In the genomic region with DNA sequence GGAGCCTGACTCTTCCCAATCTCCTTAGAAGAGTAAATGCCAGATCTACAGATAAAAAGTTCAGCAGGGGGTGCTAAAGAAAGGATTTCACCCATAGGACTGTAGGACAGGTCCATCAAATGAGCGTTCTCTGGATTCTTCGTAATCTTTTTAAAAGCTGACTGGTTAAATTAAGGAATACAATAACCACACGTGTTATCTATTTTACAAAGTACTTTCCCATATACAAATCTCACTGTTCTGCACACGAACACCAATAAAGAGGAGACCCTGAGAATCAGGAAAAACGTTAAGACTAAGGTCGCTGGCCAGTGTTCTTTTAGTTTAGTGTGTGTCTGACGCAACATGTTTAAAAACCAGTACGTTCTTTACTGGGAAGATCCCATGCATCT, we compare ENCODE assay signal across 8 cellular contexts.
DNase-seq lines count a peak whose midpoint lies in the region; ATAC-seq and TF ChIP-seq lines count a peak whose summit lies in the region.

No MANE protein-coding gene starts in this region.

- H3K27me3 ChIP-seq in HUES48 (ENCODE audit: control insufficient read depth, insufficient read depth, low read length) (no peaks in the 10 kb centered on the region), RWPE2 (ENCODE audit: insufficient read depth, poor library complexity, severe bottlenecking) (no peaks in the 10 kb centered on the region), muscle layer of colon (ENCODE audit: control insufficient read depth in 1 of 2, insufficient read depth in 2 of 2, low read length in 2 of 2) (no peaks in the 10 kb centered on the region)

- H3K9me3 ChIP-seq in HUES48 (ENCODE audit: control insufficient read depth, insufficient read depth, low read length) (no peaks in the 10 kb centered on the region), RWPE2 (ENCODE audit: severe bottlenecking) (no peaks in the 10 kb centered on the region), muscle layer of colon (ENCODE audit: low read length) (no peaks in the 10 kb centered on the region)

- H3K9ac ChIP-seq in HUES48 (ENCODE audit: low read depth, low read length) (peak overlapping the region; percentile 79), muscle layer of colon (ENCODE audit: low read length) (peak overlapping the region; percentile 69)

- H3K4me3 ChIP-seq in HUES48 (ENCODE audit: low read depth, low read length) (peak overlapping the region; percentile 89), RWPE2 (ENCODE audit: severe bottlenecking) (peak overlapping the region; percentile 63), muscle layer of colon (ENCODE audit: low read depth in 1 of 2, low read length in 2 of 2) (peak overlapping the region; percentile 38 to 93)

- peak overlapping the region; percentile 82 for H3K27ac ChIP-seq in HUES48 (ENCODE audit: low read depth, low read length)
- H3K27ac ChIP-seq in RWPE2 (ENCODE audit: poor library complexity, severe bottlenecking) = peak overlapping the region; percentile 26
- peak overlapping the region; percentile 64 for H3K27ac ChIP-seq in muscle layer of colon (ENCODE audit: low read depth, low read length)

- DNase-seq in GF-D8 (lab: John Stamatoyannopoulos, UW) = peak; percentile 36
- DNase-seq in RWPE2 (ENCODE audit: low spot score) = no peak
- DNase-seq in erythroblast (lab: John Stamatoyannopoulos, UW) = peak; percentile 54 to 63
- no peak for DNase-seq in activated effector memory CD4-positive, alpha-beta T cell treated with anti-CD3 and anti-CD28 coated beads, Interleukin-2, amount 50 U/mL, for 16 hours
- DNase-seq in GDM1 (lab: John Stamatoyannopoulos, UW) = no peak

- H3K36me3 ChIP-seq in HUES48 (ENCODE audit: control insufficient read depth, insufficient read depth, low read length) (peaks cover 20% of the 10 kb centered on the region), RWPE2 (ENCODE audit: low read depth) (peaks cover 35% of the 10 kb centered on the region), muscle layer of colon (ENCODE audit: insufficient read depth, low read length) (peaks cover 14% of the 10 kb centered on the region)

- TF ChIP-seq POLR2A in erythroblast (IDR thresholded peaks at IDR 0.05; ENCODE audit: low read length) = no peak

- ATAC-seq in GM21529 (IDR thresholded peaks at IDR 0.05; ENCODE audit: unreplicated experiment) (peak; percentile 33), RWPE2 (ENCODE audit: low read depth) (peak; percentile 70)

- peak; percentile 70 for TF ChIP-seq CTCF in RWPE2 (IDR thresholded peaks at IDR 0.05; ENCODE audit: poor library complexity, severe bottlenecking)

- H3K4me1 ChIP-seq in HUES48 (ENCODE audit: control insufficient read depth, insufficient read depth, low read length) (peaks cover 9% of the 10 kb centered on the region; the same call in 1 of the 2 replicates), RWPE2 (ENCODE audit: insufficient read depth, poor library complexity, severe bottlenecking) (peaks cover 6% of the 10 kb centered on the region), muscle layer of colon (ENCODE audit: insufficient read depth, low read length) (peaks cover 10% of the 10 kb centered on the region)

Comparison
In these comparisons a context has a peak if more than half of its experiments do, and no peak if none do; other contexts are left out.
1. DNase-seq: peak in GF-D8 (single experiment) and erythroblast (2 of 2); none in RWPE2 (single experiment), activated effector memory CD4-positive, alpha-beta T cell treated with anti-CD3 and anti-CD28 coated beads, Interleukin-2, amount 50 U/mL, for 16 hours (single experiment) and GDM1 (single experiment).
2. H3K27ac ChIP-seq: peak in every context shown above with its lines; median percentile 82 in HUES48; 64 in muscle layer of colon; 26 in RWPE2.
3. Peak in every context shown above with its lines, with median percentiles within 50 percentile points of each other: H3K4me3 ChIP-seq.